21 cellular contexts compared by ENCODE assay signal in genomic region chr2:127448526-127448925, GRCh38. TPM values are rescaled to one million over a fixed set of nuclear protein-coding genes. Genes with fewer than 3 reads are reported as not detected.
"Had no signal": no experiment of that assay in that cellular context is flagged by ENCODE, and none has a peak within 500 bp of the region (broad histone marks: within the 10 kb centered on the region; RNA-seq: fewer than 3 reads in every experiment).

No MANE protein-coding gene starts in this region.

- ATAC-seq: activated CD8-positive, alpha-beta T cell treated with anti-CD3 and anti-CD28 coated beads, Interleukin-2, amount 10 ng/mL, durations not matched to agents 7 days and 5 days; activated naive CD4-positive, alpha-beta T cell treated with anti-CD3 and anti-CD28 coated beads, Interleukin-2, amount 50 U/mL, for 72 hours; foreskin keratinocyte; natural killer cell treated with Interleukin-12 subunit alpha and Interleukin-12 subunit beta and Interleukin-15 and Interleukin-18, amount 100 ng/mL, for 72 hours had no signal

- H3K27ac ChIP-seq: foreskin keratinocyte, skin epidermis had no signal

- H3K4me3 ChIP-seq: skin epidermis had no signal

- H3K4me1 ChIP-seq: foreskin keratinocyte had no signal

- DNase-seq: activated CD4-positive, alpha-beta T cell treated with anti-CD3 and anti-CD28 coated beads, Interleukin-2, amount 10 ng/mL, durations not matched to agents 24 days and 14 days; activated CD4-positive, CD25-positive, alpha-beta regulatory T cell; activated CD8-positive, alpha-beta memory T cell treated with anti-CD3 and anti-CD28 coated beads, Interleukin-2, amount 50 U/mL, for 4 hours; activated CD8-positive, alpha-beta T cell treated with anti-CD3 and anti-CD28 coated beads, Interleukin-2, amount 10 ng/mL, durations not matched to agents 7 days and 5 days; activated gamma-delta T cell; activated T-cell treated with anti-CD3 and anti-CD28 coated beads, Interleukin-2, amount 50 U/mL, for 48 hours; amygdala; effector memory CD4-positive, alpha-beta T cell; foreskin keratinocyte; immature natural killer cell; mesendoderm; nucleus accumbens; stimulated activated CD4-positive, alpha-beta T cell treated with anti-CD3 and anti-CD28 coated beads, Interleukin-15, amount 100 ng/mL, for 24 hours; stimulated activated CD4-positive, alpha-beta T cell treated with anti-CD3 and anti-CD28 coated beads, Interleukin-4, amount 100 ng/mL, for 24 hours; stimulated activated naive CD4-positive, alpha-beta T cell treated with Interleukin-2 at 50 U/mL for 16 hours; trophoblast cell had no signal

RNA-seq across cellular contexts. Expression of gene PROC, which starts 30.3 kb away (rescaled TPM):
- total RNA-seq: activated CD8-positive, alpha-beta T cell treated with anti-CD3 and anti-CD28 coated beads, Interleukin-2, amount 10 ng/mL, durations not matched to agents 7 days and 5 days; activated naive CD4-positive, alpha-beta T cell treated with anti-CD3 and anti-CD28 coated beads, Interleukin-2, amount 50 U/mL, for 72 hours; lower leg skin; natural killer cell treated with Interleukin-12 subunit alpha and Interleukin-12 subunit beta and Interleukin-15 and Interleukin-18, amount 100 ng/mL, for 72 hours; posterior vena cava had no signal
